13 cellular contexts compared by ENCODE assay signal in the genomic region with DNA sequence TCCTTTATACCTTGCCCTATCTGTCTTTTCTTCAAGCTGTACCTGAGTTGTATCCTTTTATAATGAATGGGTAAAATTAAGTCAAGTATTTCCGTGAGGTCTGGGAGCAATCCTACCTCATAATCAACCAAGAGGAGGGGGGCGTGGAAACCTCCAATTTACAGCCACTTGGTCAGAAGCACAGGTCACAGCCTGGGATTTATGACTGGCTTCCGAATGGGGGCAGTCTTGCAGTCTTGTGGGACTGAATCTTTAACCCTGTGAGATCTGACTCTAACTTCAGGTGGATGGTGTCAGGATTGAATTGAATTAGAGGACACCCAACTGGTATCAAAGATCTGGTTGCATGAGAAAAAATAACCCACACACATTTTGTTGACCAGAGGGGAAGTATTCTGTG. TPM values are rescaled to one million over a fixed set of nuclear protein-coding genes. Genes with fewer than 3 reads are reported as not detected.
DNase-seq lines count a peak whose midpoint lies in the region; TF ChIP-seq lines count a peak whose summit lies in the region.
"Had no signal": no experiment of that assay in that cellular context is flagged by ENCODE, and none has a peak within 500 bp of the region (broad histone marks: within the 10 kb centered on the region; RNA-seq: fewer than 3 reads in every experiment).

No MANE protein-coding gene starts in this region.

- H4K8ac ChIP-seq in trophoblast cell (ENCODE audit: low read depth, low read length) = no peak overlapping the region

- no peaks in the 10 kb centered on the region for H3K36me3 ChIP-seq in trophoblast cell (ENCODE audit: control insufficient read depth in 1 of 2, insufficient read depth in 2 of 2, low read length in 2 of 2)
- no peaks in the 10 kb centered on the region for H3K36me3 ChIP-seq in Peyer's patch

- H2AFZ ChIP-seq in trophoblast cell (ENCODE audit: insufficient read depth, low read length, poor library complexity) = no peak overlapping the region

- no peaks in the 10 kb centered on the region for H3K27me3 Mint-ChIP-seq in osteocyte (ENCODE audit: unreplicated experiment)

- no peak for TF ChIP-seq POLR2A in Peyer's patch (IDR thresholded peaks at IDR 0.05)

- no peak overlapping the region for H2BK12ac ChIP-seq in trophoblast cell (ENCODE audit: low read length)

- H3K4me1 Mint-ChIP-seq in osteocyte (ENCODE audit: unreplicated experiment) = peaks cover 4% of the 10 kb centered on the region

- H3K4me1 ChIP-seq in trophoblast cell (ENCODE audit: control insufficient read depth in 1 of 2, insufficient read depth in 2 of 2, low read length in 2 of 2) (peaks cover 0 to 4% of the 10 kb centered on the region in 2 experiments), Peyer's patch (no peaks in the 10 kb centered on the region)

- peaks cover 4% of the 10 kb centered on the region for H3K9me3 ChIP-seq in trophoblast cell (ENCODE audit: insufficient read depth, low read depth, low read length)
- H3K9me3 ChIP-seq in Peyer's patch = no peaks in the 10 kb centered on the region

- no peak overlapping the region for H3K4me3 ChIP-seq in choroid plexus epithelial cell (ENCODE audit: low read depth, low read length)
- no peak overlapping the region for H3K4me3 ChIP-seq in trophoblast cell (ENCODE audit: low read depth, low read length)
- H3K4me3 ChIP-seq in Peyer's patch = no peak overlapping the region

- no peak overlapping the region for H4K91ac ChIP-seq in trophoblast cell (ENCODE audit: low read depth, low read length)

- no peak overlapping the region for H3K4me2 ChIP-seq in trophoblast cell (ENCODE audit: low read length)

- no peak overlapping the region for H3K27ac ChIP-seq in trophoblast cell (ENCODE audit: low read depth, low read length)
- no peak overlapping the region for H3K27ac ChIP-seq in Peyer's patch

- no CpG with 5 or more reads among the region's 3 CpGs for WGBS in trophoblast cell (ENCODE audit: extremely low coverage, insufficient coverage, insufficient read length)

- H3K9ac ChIP-seq in trophoblast cell (ENCODE audit: low read length) = no peak overlapping the region

- no peak overlapping the region for H3K18ac ChIP-seq in trophoblast cell (ENCODE audit: low read length)

- peak overlapping the region; percentile 17 for H2BK5ac ChIP-seq in trophoblast cell (ENCODE audit: low read depth, low read length, poor library complexity)

- H3K9me3 Mint-ChIP-seq in osteocyte (ENCODE audit: unreplicated experiment) = peaks cover 17% of the 10 kb centered on the region

- H3K79me1 ChIP-seq in trophoblast cell (ENCODE audit: low read length) = no peaks in the 10 kb centered on the region

- H3K27me3 ChIP-seq in trophoblast cell (ENCODE audit: insufficient read depth, low read length) (peaks cover 2% of the 10 kb centered on the region), Peyer's patch (no peaks in the 10 kb centered on the region)

- DNase-seq in NCI-H82 (lab: John Stamatoyannopoulos, UW) (peak; percentile 15), NCI-H82 treated with DMSO at 0.1 percent for 48 hours (lab: John Stamatoyannopoulos, UW; ENCODE audit: unreplicated experiment) (no peak), NCI-H69 (lab: John Stamatoyannopoulos, UW) (peak; percentile 36), choroid plexus epithelial cell (ENCODE audit: low read depth) (no peak), trophoblast cell (no peak), osteocyte (ENCODE audit: extremely low spot score, unreplicated experiment) (no peak), AG08396 (ENCODE audit: low spot score) (no peak), Peyer's patch (no peak)
- DNase-seq: C1 segment of cervical spinal cord, Caco-2, Kasumi-1, NCI-H345, RPMI8226 had no signal

- TF ChIP-seq CTCF in choroid plexus epithelial cell (conservative IDR thresholded peaks at IDR 0.05; ENCODE audit: low read depth, low read length) = peak; percentile 30
- no peak for TF ChIP-seq CTCF in osteocyte (IDR thresholded peaks at IDR 0.05)
- no peak for TF ChIP-seq CTCF in Peyer's patch (IDR thresholded peaks at IDR 0.05)

- no peaks in the 10 kb centered on the region for H3K79me2 ChIP-seq in trophoblast cell (ENCODE audit: control insufficient read depth, insufficient read depth, low read length, poor library complexity)

- no peak overlapping the region for H2AK5ac ChIP-seq in trophoblast cell (ENCODE audit: low read length)

- H3K4ac ChIP-seq in trophoblast cell (ENCODE audit: low read depth, low read length) = no peak overlapping the region

- no peak overlapping the region for H3K27ac Mint-ChIP-seq in osteocyte (ENCODE audit: unreplicated experiment)

- peaks cover 6% of the 10 kb centered on the region for H3K36me3 Mint-ChIP-seq in osteocyte (ENCODE audit: unreplicated experiment)

- no peak overlapping the region for H4K12ac ChIP-seq in trophoblast cell (ENCODE audit: low read depth, low read length)

- no peak overlapping the region for H3K14ac ChIP-seq in trophoblast cell (ENCODE audit: low read length)

- no peak overlapping the region for H3K4me3 Mint-ChIP-seq in osteocyte (ENCODE audit: unreplicated experiment)

- no peak overlapping the region for H3K23ac ChIP-seq in trophoblast cell (ENCODE audit: low read length)

- no peak overlapping the region for H2BK120ac ChIP-seq in trophoblast cell (ENCODE audit: insufficient read depth, low read length, poor library complexity)

RNA-seq across cellular contexts. Expression of a gene that starts 23.5 kb away (rescaled TPM):
- polyA plus RNA-seq in trophoblast cell (2013) = 130 and 138 TPM in 2 replicates
- total RNA-seq in osteocyte (95.5 and 98.1 TPM in 2 replicates), Peyer's patch (10 to 100 TPM; 17.8 to 29.1 (median 23.9) TPM)

Comparison
In these comparisons a context has a peak if more than half of its experiments do, and no peak if none do; other contexts are left out.
1. DNase-seq: peak in NCI-H82 (single experiment) and NCI-H69 (single experiment); none in NCI-H82 treated with DMSO at 0.1 percent for 48 hours (single experiment), choroid plexus epithelial cell (single experiment), trophoblast cell (0 of 2), osteocyte (single experiment), AG08396 (single experiment) and Peyer's patch (0 of 3).